ENCODE assay signal across 8 cellular contexts in genomic region chr14:73759183-73759713, GRCh38. TPM values are rescaled to one million over a fixed set of nuclear protein-coding genes. Genes with fewer than 3 reads are reported as not detected.
DNase-seq lines count a peak whose midpoint lies in the region; ATAC-seq, FAIRE-seq and TF ChIP-seq lines count a peak whose summit lies in the region.

No MANE protein-coding gene starts in this region.

- H3K9me3 ChIP-seq in kidney (ENCODE audit: control insufficient read depth in 1 of 2, low read length in 2 of 2) = no peaks in the 10 kb centered on the region

- intact Hi-C loops in kidney (cut with DNase I) = no loop called here

- H3K36me3 ChIP-seq in kidney (ENCODE audit: control insufficient read depth in 1 of 2, insufficient read depth in 2 of 2, low read length in 2 of 2) = no peaks in the 10 kb centered on the region

- H3K4me1 ChIP-seq in kidney (ENCODE audit: control insufficient read depth in 1 of 2, insufficient read depth in 1 of 2, low read depth in 1 of 2, low read length in 2 of 2) = peaks cover 71 to 74% of the 10 kb centered on the region in 2 donors

- H3K4me3 ChIP-seq in AG09309 (ENCODE audit: control insufficient read depth, low read depth, low read length) = peak overlapping the region; percentile 79
- peak overlapping the region; percentile 53 to 69 for H3K4me3 ChIP-seq in kidney (ENCODE audit: low read length in 2 of 2)

- TF ChIP-seq POLR2A in H54 (IDR thresholded peaks at IDR 0.05; ENCODE audit: low read depth, low read length) = 0 out of 2 replicates have a peak, but pooled peaks have one; percentile 13

- ATAC-seq in GM21825 (IDR thresholded peaks at IDR 0.05; ENCODE audit: unreplicated experiment) (no peak), HG03354 (IDR thresholded peaks at IDR 0.05; ENCODE audit: poor library complexity, severe bottlenecking, unreplicated experiment) (no peak)

- peak overlapping the region; percentile 8 to 81 for H3K9ac ChIP-seq in kidney (ENCODE audit: low read length in 2 of 2)

- H3K27ac ChIP-seq in kidney (ENCODE audit: low read depth in 2 of 2, low read length in 2 of 2) = peak overlapping the region; percentile 93 to 95

- FAIRE-seq in H54 (lab: Jason Lieb, UNC) (no peak), kidney (lab: Jason Lieb, UNC) (no peak)

- DNase-seq in AG09309 (ENCODE audit: low read depth) = no peak
- no peak for DNase-seq in H54 (ENCODE audit: insufficient read length, low spot score)
- peak in 3 of 5 experiments; percentile 46 to 73 (median 47) for DNase-seq in T-helper 2 cell
- peak; percentile 63 for DNase-seq in cerebellum (ENCODE audit: low spot score)
- DNase-seq in kidney = peak; percentile 92
- peak; percentile 61 to 63 for DNase-seq in stimulated activated CD4-positive, alpha-beta T cell treated with anti-CD3 and anti-CD28 coated beads, Interleukin-2, amount 100 ng/mL, for 24 hours

- TF ChIP-seq CTCF in AG09309 (IDR thresholded peaks at IDR 0.05; ENCODE audit: control insufficient read depth, insufficient read depth, low read depth, low read length, missing control alignments) (no peak), kidney (IDR thresholded peaks at IDR 0.05; ENCODE audit: borderline replicate concordance, extremely low read depth, insufficient read depth) (no peak)

RNA-seq across cellular contexts. Expression of gene PNMA1, which starts 45.1 kb away (rescaled TPM):
- 69.8 TPM for total RNA-seq in cerebellum
- total RNA-seq in kidney = 53.1 TPM
- 34.6 TPM for polyA plus RNA-seq in kidney (ENCODE audit: insufficient read depth, low read depth, low replicate concordance)

Comparison
In these comparisons a context has a peak if more than half of its experiments do, and no peak if none do; other contexts are left out.
1. DNase-seq: peak in T-helper 2 cell (3 of 5), cerebellum (single experiment), kidney (single experiment) and stimulated activated CD4-positive, alpha-beta T cell treated with anti-CD3 and anti-CD28 coated beads, Interleukin-2, amount 100 ng/mL, for 24 hours (2 of 2); none in AG09309 (single experiment) and H54 (single experiment).